In the genomic region with DNA sequence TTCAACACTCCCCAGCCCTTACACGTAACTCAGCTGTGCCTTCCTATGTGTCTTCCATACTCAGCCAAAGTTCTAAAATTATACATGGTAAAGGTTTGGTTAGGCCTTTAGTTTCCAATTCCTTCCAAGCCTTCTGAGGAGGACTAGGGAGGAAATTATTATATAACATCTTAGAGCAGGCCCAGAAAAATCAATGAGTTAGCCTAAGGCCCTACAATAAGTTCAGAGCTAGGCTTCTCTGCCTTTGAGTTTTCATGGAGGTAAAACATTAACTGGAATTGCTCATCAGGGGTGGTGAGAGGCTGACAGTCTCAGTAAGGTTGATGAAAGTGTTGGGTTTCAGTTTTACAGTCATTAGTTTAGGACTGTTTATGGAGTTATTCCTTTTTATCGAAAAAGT, we compare ENCODE assay signal across 1 cellular context.
TF ChIP-seq lines count a peak whose summit lies in the region.

No MANE protein-coding gene starts in this region.

TF ChIP-seq in HepG2, 621 proteins besides CTCF, POLR2A, EP300 and RAD21 (continued from another document):
- TF ChIP-seq, protein P1, sequence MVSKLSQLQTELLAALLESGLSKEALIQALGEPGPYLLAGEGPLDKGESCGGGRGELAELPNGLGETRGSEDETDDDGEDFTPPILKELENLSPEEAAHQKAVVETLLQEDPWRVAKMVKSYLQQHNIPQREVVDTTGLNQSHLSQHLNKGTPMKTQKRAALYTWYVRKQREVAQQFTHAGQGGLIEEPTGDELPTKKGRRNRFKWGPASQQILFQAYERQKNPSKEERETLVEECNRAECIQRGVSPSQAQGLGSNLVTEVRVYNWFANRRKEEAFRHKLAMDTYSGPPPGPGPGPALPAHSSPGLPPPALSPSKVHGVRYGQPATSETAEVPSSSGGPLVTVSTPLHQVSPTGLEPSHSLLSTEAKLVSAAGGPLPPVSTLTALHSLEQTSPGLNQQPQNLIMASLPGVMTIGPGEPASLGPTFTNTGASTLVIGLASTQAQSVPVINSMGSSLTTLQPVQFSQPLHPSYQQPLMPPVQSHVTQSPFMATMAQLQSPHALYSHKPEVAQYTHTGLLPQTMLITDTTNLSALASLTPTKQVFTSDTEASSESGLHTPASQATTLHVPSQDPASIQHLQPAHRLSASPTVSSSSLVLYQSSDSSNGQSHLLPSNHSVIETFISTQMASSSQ (IDR thresholded peaks at IDR 0.05; ENCODE audit: low read depth): peak; percentile 40
- TF ChIP-seq, protein P1 (CRISPR knock-in tag; IDR thresholded peaks at IDR 0.05; ENCODE audit: borderline replicate concordance): no peak
- TF ChIP-seq ZNF740 (CRISPR knock-in tag; IDR thresholded peaks at IDR 0.05) (no peak), TAF15 (IDR thresholded peaks at IDR 0.05; ENCODE audit: low read depth, low read length, poor library complexity, severe bottlenecking) (no peak), ZNF33B (CRISPR knock-in tag; IDR thresholded peaks at IDR 0.05) (no peak), RELA (CRISPR knock-in tag; IDR thresholded peaks at IDR 0.05) (no peak)
